10 cellular contexts compared by ENCODE assay signal in the genomic region with DNA sequence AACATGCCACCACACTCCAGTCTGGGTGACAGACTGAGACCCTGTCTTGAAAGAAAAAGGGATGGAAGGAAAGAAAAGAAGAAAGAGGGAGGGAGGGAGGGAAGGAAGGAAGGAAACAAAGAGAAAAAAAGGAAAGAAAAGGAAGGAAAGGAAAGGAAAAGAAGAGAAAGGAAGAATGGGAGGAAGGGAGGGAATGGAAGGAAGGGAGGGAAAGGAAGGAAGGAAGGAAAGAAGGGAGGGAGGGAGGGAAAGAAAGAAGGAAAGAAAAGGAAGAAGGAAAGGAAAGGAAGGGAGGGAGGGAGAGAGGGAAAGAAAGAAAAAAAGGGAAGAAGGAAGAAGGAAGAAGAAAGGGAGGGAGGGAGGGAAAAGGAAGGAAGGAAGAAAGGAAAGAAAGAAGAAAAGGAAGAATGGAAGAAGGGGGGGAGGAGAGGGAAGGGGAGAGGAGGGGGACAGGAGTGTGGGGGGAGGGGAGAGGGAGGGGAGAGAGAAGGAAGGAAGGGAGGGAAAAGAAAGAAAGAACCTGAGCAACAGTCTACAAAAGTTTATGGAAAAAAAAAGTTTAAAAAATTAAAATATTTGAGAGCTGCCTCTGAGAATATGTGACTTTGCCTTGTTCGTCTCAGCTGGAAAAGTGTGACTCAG. TPM values are rescaled to one million over a fixed set of nuclear protein-coding genes. Genes with fewer than 3 reads are reported as not detected.
DNase-seq lines count a peak whose midpoint lies in the region; ATAC-seq and TF ChIP-seq lines count a peak whose summit lies in the region.
"Had no signal": no experiment of that assay in that cellular context is flagged by ENCODE, and none has a peak within 500 bp of the region (broad histone marks: within the 10 kb centered on the region; RNA-seq: fewer than 3 reads in every experiment).

No MANE protein-coding gene starts in this region.

- H3K27ac ChIP-seq in heart left ventricle (peak overlapping the region; percentile 33 to 87 (median 72)), muscle layer of duodenum (ENCODE audit: low read length) (peak overlapping the region; percentile 85), uterus (peak overlapping the region; percentile 78 to 87)

- intact Hi-C loops in heart left ventricle (cut with DNase I) (no loop called here), Right ventricle myocardium inferior (cut with DNase I) (no loop called here), uterus (cut with DNase I; ENCODE audit: low total_unique reads) (no loop called here)

- H3K4me1 ChIP-seq in heart left ventricle, result peaks cover 0 to 53% (median 19%) of the 10 kb centered on the region in 12 donors
- peaks cover 5 to 12% of the 10 kb centered on the region in 2 donors for H3K4me1 ChIP-seq in muscle layer of duodenum (ENCODE audit: control insufficient read depth in 1 of 2, insufficient read depth in 2 of 2, low read length in 2 of 2)
- no peaks in the 10 kb centered on the region for H3K4me1 ChIP-seq in uterus

- H3K9me3 ChIP-seq in heart left ventricle (no peaks in the 10 kb centered on the region), muscle layer of duodenum (ENCODE audit: control insufficient read depth in 1 of 2, low read length in 2 of 2) (no peaks in the 10 kb centered on the region), uterus (no peaks in the 10 kb centered on the region)

- no peaks in the 10 kb centered on the region for H3K9me3 Mint-ChIP-seq in chondrocyte (ENCODE audit: low read depth)

- no peak for TF ChIP-seq CTCF in heart left ventricle (IDR thresholded peaks at IDR 0.05)
- no peak for TF ChIP-seq CTCF in chondrocyte (IDR thresholded peaks at IDR 0.05)
- no peak for TF ChIP-seq CTCF in uterus (IDR thresholded peaks at IDR 0.05)

- DNase-seq in heart left ventricle, result no peak
- no peak for DNase-seq in Right ventricle myocardium inferior (ENCODE audit: missing footprints)
- no peak for DNase-seq in chondrocyte (ENCODE audit: low spot score)
- DNase-seq in uterus, result no peak
- no peak for DNase-seq in T-helper 9 cell
- no peak for DNase-seq in NCI-H1930 (lab: John Stamatoyannopoulos, UW)
- DNase-seq: CD4-positive, CD25-positive, alpha-beta regulatory T cell; NCI-H526 had no signal

- H3K36me3 ChIP-seq in heart left ventricle (peaks cover 0 to 20% (median 7%) of the 10 kb centered on the region in 9 donors), muscle layer of duodenum (ENCODE audit: control insufficient read depth in 1 of 2, insufficient read depth in 2 of 2, low read length in 2 of 2) (peaks cover 3 to 5% of the 10 kb centered on the region in 2 donors), uterus (no peaks in the 10 kb centered on the region)

- peak overlapping the region in 1 of 12 donors; percentile 5 for H3K4me3 ChIP-seq in heart left ventricle
- no peak overlapping the region for H3K4me3 ChIP-seq in muscle layer of duodenum (ENCODE audit: low read depth in 1 of 2, low read length in 2 of 2)
- no peak overlapping the region for H3K4me3 ChIP-seq in uterus

- H3K27me3 ChIP-seq in heart left ventricle (no peaks in the 10 kb centered on the region), muscle layer of duodenum (ENCODE audit: low read depth, low read length) (no peaks in the 10 kb centered on the region), uterus (no peaks in the 10 kb centered on the region)

- H3K36me3 Mint-ChIP-seq in chondrocyte (ENCODE audit: low read depth), result no peaks in the 10 kb centered on the region
- H3K36me3 Mint-ChIP-seq: CD4-positive, CD25-positive, alpha-beta regulatory T cell had no signal

- ATAC-seq in heart left ventricle, result no peak
- ATAC-seq in Right ventricle myocardium inferior, result no peak
- ATAC-seq in GM21619 (IDR thresholded peaks at IDR 0.05; ENCODE audit: unreplicated experiment), result no peak

- peaks cover 51% of the 10 kb centered on the region for H3K4me1 Mint-ChIP-seq in chondrocyte (ENCODE audit: low read depth)

- TF ChIP-seq POLR2A in heart left ventricle (IDR thresholded peaks at IDR 0.05), result no peak
- TF ChIP-seq POLR2A in uterus (IDR thresholded peaks at IDR 0.05), result no peak

- WGBS in heart left ventricle, 4 donors, result 6 to 12% (median 9%) methylated on average over 1 of the region's 1 CpG

- H3K27me3 Mint-ChIP-seq in chondrocyte (ENCODE audit: low read depth), result no peaks in the 10 kb centered on the region

- H3K4me3 Mint-ChIP-seq in chondrocyte (ENCODE audit: unreplicated experiment), result peak overlapping the region; percentile 52

- H3K27ac Mint-ChIP-seq in chondrocyte (ENCODE audit: unreplicated experiment), result peak overlapping the region; percentile 98

RNA-seq across cellular contexts. Expression of a gene that starts 5.1 kb away (rescaled TPM):
- total RNA-seq in heart left ventricle, result 10 to 100 TPM; 15.8 to 29.8 (median 25.9) TPM
- polyA plus RNA-seq in heart left ventricle, result 10 to 100 TPM in 1 of 2 donors, 1 to 10 TPM in 1; 8.1 to 27.9 TPM
- total RNA-seq in Right ventricle myocardium inferior, result 21.0 TPM
- 29.7 to 41.0 TPM (median 40.9 TPM) in 3 replicates for total RNA-seq in chondrocyte
- total RNA-seq in uterus, result 10 to 100 TPM; 20.5 to 58.9 (median 46.4) TPM

RNA-seq across cellular contexts. Expression of a gene that starts 57.0 kb away (rescaled TPM):
- total RNA-seq in heart left ventricle, result 10 to 100 TPM in 7 of 9 donors, 1 to 10 TPM in 2; 9.1 to 33.2 (median 20.1) TPM
- polyA plus RNA-seq in heart left ventricle, result 10 to 100 TPM in 1 of 2 donors, 1 to 10 TPM in 1; 5.2 to 12.8 TPM
- total RNA-seq in Right ventricle myocardium inferior, result 18.7 TPM
- total RNA-seq in chondrocyte, result 0.15 to 1.4 TPM (median 0.51 TPM) in 3 replicates
- 10 to 100 TPM in 1 of 4 donors, 1 to 10 TPM in 3; 5.9 to 13.6 (median 8.4) TPM for total RNA-seq in uterus
- polyA plus RNA-seq: CD4-positive, CD25-positive, alpha-beta regulatory T cell had no signal
